ENCODE assay signal across 1 cellular context in the genomic region with DNA sequence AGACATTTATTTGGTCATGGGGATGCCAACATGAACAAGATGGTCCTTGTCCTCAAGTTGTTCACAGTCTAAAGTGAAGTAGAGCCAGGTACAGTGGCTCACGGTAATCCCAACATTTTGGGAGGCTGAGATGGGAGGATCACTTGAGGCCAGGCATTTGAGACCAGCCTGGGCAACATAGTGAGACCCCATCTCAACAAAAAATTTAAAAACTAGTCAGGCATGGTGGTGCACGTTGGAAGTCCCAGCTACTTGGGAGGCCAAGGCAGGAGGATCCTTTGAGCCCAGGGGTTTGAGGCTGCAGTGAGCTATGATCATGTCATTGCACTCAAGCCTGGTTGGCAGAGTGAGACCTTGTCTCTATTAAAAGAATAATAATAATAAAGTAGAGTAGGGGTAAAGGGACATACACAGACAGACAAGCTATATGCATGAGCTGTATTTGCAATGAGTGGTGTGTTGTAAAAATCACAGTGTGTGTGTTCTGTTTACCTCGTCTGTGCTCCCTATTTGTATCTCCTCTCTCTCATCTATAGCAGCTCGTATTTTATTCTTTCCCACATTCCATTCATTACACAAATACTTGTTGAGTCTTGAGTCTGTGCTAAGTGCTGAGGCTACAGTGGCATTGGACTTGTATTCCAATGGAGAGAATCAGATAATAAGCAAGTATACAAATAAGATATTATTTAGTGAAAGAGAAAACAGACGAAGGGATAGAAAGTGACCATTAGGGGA.
TF ChIP-seq lines count a peak whose summit lies in the region.

No MANE protein-coding gene starts in this region.

TF ChIP-seq in SK-N-SH treated with all-trans-retinoic acid at 6 μM for 48 hours, 23 proteins besides CTCF, POLR2A, EP300 and RAD21 (continued from another document):
- TF ChIP-seq OSR1 (CRISPR knock-in tag; IDR thresholded peaks at IDR 0.05) (no peak), GLIS3 (CRISPR knock-in tag; IDR thresholded peaks at IDR 0.05) (no peak), ZNF8 (CRISPR knock-in tag; IDR thresholded peaks at IDR 0.05) (no peak), ISL1 (CRISPR knock-in tag; IDR thresholded peaks at IDR 0.05) (no peak), ZNF70 (CRISPR knock-in tag; IDR thresholded peaks at IDR 0.05) (no peak), TCF4 (CRISPR knock-in tag; IDR thresholded peaks at IDR 0.05; ENCODE audit: borderline replicate concordance) (no peak), BACH2 (CRISPR knock-in tag; IDR thresholded peaks at IDR 0.05; ENCODE audit: borderline replicate concordance) (no peak), CSRNP3 (CRISPR knock-in tag; IDR thresholded peaks at IDR 0.05) (no peak)
